ENCODE assay signal across 3 cellular contexts in genomic region chr5:70953068-70953467, GRCh38. TPM values are rescaled to one million over a fixed set of nuclear protein-coding genes. Genes with fewer than 3 reads are reported as not detected.
DNase-seq lines count a peak whose midpoint lies in the region; ATAC-seq and TF ChIP-seq lines count a peak whose summit lies in the region.
"Not testable (repeated sequence)": the region's sequence is repeated elsewhere in the genome, so short reads cannot be mapped to it uniquely, and the experiment has no call there.

No MANE protein-coding gene starts in this region.

- H3K27ac ChIP-seq in lower lobe of right lung, spleen, upper lobe of right lung: not testable (repeated sequence)

- TF ChIP-seq POLR2A in spleen (IDR thresholded peaks at IDR 0.05), result not testable (repeated sequence)

- intact Hi-C loops in lower lobe of right lung (cut with DNase I); spleen (cut with DNase I; ENCODE audit: low total_unique reads); upper lobe of right lung (cut with DNase I): not testable (repeated sequence)

- H3K4me3 ChIP-seq in lower lobe of right lung, spleen, upper lobe of right lung: not testable (repeated sequence)

- not testable (repeated sequence) for H3K4me1 ChIP-seq in lower lobe of right lung, spleen, upper lobe of right lung

- not testable (repeated sequence) for TF ChIP-seq CTCF in lower lobe of right lung (IDR thresholded peaks at IDR 0.05); spleen (IDR thresholded peaks at IDR 0.05 in 8 of 11, conservative IDR thresholded peaks at IDR 0.05 in 3 of 11); upper lobe of right lung (IDR thresholded peaks at IDR 0.05)

- ATAC-seq in lower lobe of right lung, upper lobe of right lung: not testable (repeated sequence)

- peak; percentile 34 for DNase-seq in lower lobe of right lung
- DNase-seq in spleen, result peak; percentile 9
- peak; percentile 62 for DNase-seq in upper lobe of right lung

- H3K36me3 ChIP-seq in lower lobe of right lung, upper lobe of right lung: not testable (repeated sequence)
- H3K36me3 ChIP-seq in spleen, result peaks cover 0 to 19% (median 0%) of the 10 kb centered on the region in 6 donors

- WGBS in spleen, 5 donors, result 96% methylated on average over 4 of the region's 10 CpGs; no CpG with 5 or more reads in 4 of the 5 donors

- H3K27me3 ChIP-seq in lower lobe of right lung (ENCODE audit: low read depth); spleen (replicated peaks in 1 of 7); upper lobe of right lung: not testable (repeated sequence)

- not testable (repeated sequence) for H3K9me3 ChIP-seq in lower lobe of right lung, spleen, upper lobe of right lung

RNA-seq across cellular contexts. Expression of gene SMN1, which starts 28.2 kb away (rescaled TPM):
- total RNA-seq in lower lobe of right lung (34.8 TPM), spleen (10 to 100 TPM; 28.0 to 42.0 (median 34.6) TPM), upper lobe of right lung (32.5 TPM)
- 10 to 100 TPM; 22.0 to 35.3 (median 30.5) TPM for polyA plus RNA-seq in spleen

RNA-seq across cellular contexts. Expression of gene SERF1A, which starts 52.6 kb away (rescaled TPM):
- total RNA-seq in lower lobe of right lung (7.5 TPM), spleen (10 to 100 TPM in 5 of 7 donors, 1 to 10 TPM in 2; 9.2 to 13.6 (median 10.5) TPM), upper lobe of right lung (8.9 TPM)
- polyA plus RNA-seq in spleen, result 1 to 10 TPM; 3.2 to 5.0 (median 3.5) TPM

Comparison
In these comparisons a context has a peak if more than half of its experiments do, and no peak if none do; other contexts are left out.
1. DNase-seq: peak in every context shown above with its lines; median percentile 62 in upper lobe of right lung; 34 in lower lobe of right lung; 9 in spleen.